In the genomic region with DNA sequence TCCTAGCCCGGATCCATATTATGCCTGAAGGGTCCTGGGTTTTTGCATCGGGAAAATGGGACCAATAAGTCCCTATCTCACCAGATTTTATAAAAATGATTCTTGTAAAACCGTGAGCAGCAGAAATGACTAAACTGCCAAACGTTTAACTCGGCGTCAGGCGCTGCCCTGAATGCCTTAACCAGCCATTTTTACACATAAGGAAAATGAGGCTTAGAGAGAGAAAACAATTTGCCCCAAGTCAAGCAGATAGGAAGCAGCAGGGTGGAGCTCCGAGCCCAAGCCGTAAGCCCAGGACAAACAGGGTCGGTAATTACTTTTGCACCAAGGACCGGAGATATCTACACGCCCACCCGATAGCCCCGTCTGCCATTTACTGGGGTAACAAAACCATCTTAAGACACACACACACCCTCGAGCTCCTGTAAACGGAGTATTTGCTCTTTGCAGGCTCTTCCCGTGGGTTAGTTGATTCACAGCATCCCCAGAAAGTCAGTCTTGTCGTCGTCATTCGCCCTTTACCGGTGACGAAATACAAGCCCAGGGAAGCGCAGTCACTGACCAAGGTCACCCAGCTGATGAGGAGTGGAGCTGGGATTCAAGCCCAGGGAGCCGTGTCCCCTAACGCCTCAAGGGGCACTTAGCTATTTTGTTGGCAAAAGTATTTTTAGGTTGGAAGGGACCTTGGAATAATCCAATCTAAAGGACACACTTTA, we compare ENCODE assay signal across 8 cellular contexts. TPM values are rescaled to one million over a fixed set of nuclear protein-coding genes. Genes with fewer than 3 reads are reported as not detected.
DNase-seq lines count a peak whose midpoint lies in the region; ATAC-seq and TF ChIP-seq lines count a peak whose summit lies in the region.

No MANE protein-coding gene starts in this region.

- POLR2A ChIA-PET in Panc1 (lab: Charles Lee), result interaction anchor here (1.8 kb wide), 1 partner anchor 17 kb away, joined by 6 read pairs; no protein-coding TSS in a partner anchor

- H3K4me3 ChIP-seq in left ventricle myocardium inferior, result peak overlapping the region; percentile 89
- peak overlapping the region; percentile 90 for H3K4me3 ChIP-seq in Panc1 (ENCODE audit: low read depth in 2 of 2, low read length in 2 of 2)
- peak overlapping the region; percentile 69 for H3K4me3 ChIP-seq in colonic mucosa
- peak overlapping the region; percentile 92 for H3K4me3 ChIP-seq in mononuclear cell (ENCODE audit: low read length)

- H3K27me3 ChIP-seq in left ventricle myocardium inferior (ENCODE audit: low read depth), result no peaks in the 10 kb centered on the region
- no peaks in the 10 kb centered on the region for H3K27me3 ChIP-seq in Panc1 (ENCODE audit: control insufficient read depth, insufficient read depth, low read length)
- no peaks in the 10 kb centered on the region for H3K27me3 ChIP-seq in colonic mucosa
- no peaks in the 10 kb centered on the region for H3K27me3 ChIP-seq in mononuclear cell (ENCODE audit: insufficient read depth, low read length)

- ATAC-seq in Panc1 (peak; percentile 7; the same call in 1 of the 2 replicates), HG03108 (IDR thresholded peaks at IDR 0.05; ENCODE audit: unreplicated experiment) (no peak), GM21447 (IDR thresholded peaks at IDR 0.05; ENCODE audit: unreplicated experiment) (no peak)

- in situ Hi-C loops in Panc1 (cut with HindIII; ENCODE audit: low pct_unique_long_range_greater_than_20kb, low sequenced_read_pairs), result no loop called here

- H3K9ac ChIP-seq in colonic mucosa (ENCODE audit: low read depth in 2 of 2, low read length in 2 of 2), result peak overlapping the region; percentile 91 to 99

- no peaks in the 10 kb centered on the region for H3K9me3 ChIP-seq in left ventricle myocardium inferior (replicated peaks)
- no peaks in the 10 kb centered on the region for H3K9me3 ChIP-seq in Panc1 (ENCODE audit: control insufficient read depth, insufficient read depth, low read depth, low read length)
- H3K9me3 ChIP-seq in colonic mucosa, result no peaks in the 10 kb centered on the region
- H3K9me3 ChIP-seq in mononuclear cell (ENCODE audit: low read depth, low read length), result no peaks in the 10 kb centered on the region

- TF ChIP-seq CTCF in left ventricle myocardium inferior (IDR thresholded peaks at IDR 0.05; ENCODE audit: borderline replicate concordance), result no peak
- no peak for TF ChIP-seq CTCF in Panc1 (IDR thresholded peaks at IDR 0.05)
- TF ChIP-seq CTCF in colonic mucosa (IDR thresholded peaks at IDR 0.05), result no peak

- H3K27ac ChIP-seq in left ventricle myocardium inferior (replicated peaks) (peak overlapping the region; percentile 92), Panc1 (ENCODE audit: low read length) (peak overlapping the region; percentile 97), colonic mucosa (peak overlapping the region; percentile 76)

- DNase-seq in left ventricle myocardium inferior (no peak), cardiac septum (ENCODE audit: low spot score) (no peak), Panc1 (ENCODE audit: low read depth, low spot score) (no peak), colonic mucosa (peak; percentile 50), NCI-H2029 treated with DMSO at 0.1 percent for 48 hours (lab: John Stamatoyannopoulos, UW) (no peak)

- intact Hi-C loops in left ventricle myocardium inferior (cut with micrococcal nuclease), result no loop called here
- intact Hi-C loops in cardiac septum (cut with DNase I), result no loop called here
- intact Hi-C loops in Panc1 (cut with micrococcal nuclease; ENCODE audit: unreplicated experiment), result no loop called here
- intact Hi-C loops in colonic mucosa (cut with DNase I), result no loop called here

- TSS peak; percentile 96 for BruUV-seq in Panc1 (replicated peaks; lab: Mats Ljungman, UMichigan)

- H3K36me3 ChIP-seq in left ventricle myocardium inferior (peaks cover 20% of the 10 kb centered on the region), Panc1 (ENCODE audit: control insufficient read depth, insufficient read depth, low read length) (peaks cover 6% of the 10 kb centered on the region; the same call in 1 of the 2 replicates), colonic mucosa (no peaks in the 10 kb centered on the region)

- CTCF ChIA-PET in Panc1 (lab: Charles Lee), result no interaction called here

- H3K4me1 ChIP-seq in left ventricle myocardium inferior (peaks cover 28% of the 10 kb centered on the region), Panc1 (ENCODE audit: control insufficient read depth, insufficient read depth, low read length) (no peaks in the 10 kb centered on the region; the same call in 1 of the 2 replicates), colonic mucosa (peaks cover 7% of the 10 kb centered on the region), mononuclear cell (ENCODE audit: insufficient read depth, low read length) (peaks cover 25% of the 10 kb centered on the region)

RNA-seq across cellular contexts. Expression of a gene that starts 16.0 kb away (rescaled TPM):
- 13.7 TPM for total RNA-seq in left ventricle myocardium inferior
- total RNA-seq in cardiac septum, result 15.4 TPM
- 19.5 TPM for total RNA-seq in Panc1 (2021; ENCODE audit: unreplicated experiment)
- polyA plus RNA-seq in Panc1 (2012; ENCODE audit: insufficient read length), result 18.0 TPM
- 10 to 100 TPM; 19.5 to 26.7 TPM for total RNA-seq in colonic mucosa
- total RNA-seq in mononuclear cell, result 17.0 TPM

RNA-seq across cellular contexts. Expression of a gene that starts 25.9 kb away (rescaled TPM):
- total RNA-seq in left ventricle myocardium inferior, result 97.7 TPM
- 91.2 TPM for total RNA-seq in cardiac septum
- total RNA-seq in Panc1 (2021; ENCODE audit: unreplicated experiment), result 97.2 TPM
- polyA plus RNA-seq in Panc1 (2012; ENCODE audit: insufficient read length), result 244 TPM
- 10 to 100 TPM; 48.5 to 82.6 TPM for total RNA-seq in colonic mucosa
- total RNA-seq in mononuclear cell, result 56.5 TPM

RNA-seq across cellular contexts. Expression of a gene that starts 46.9 kb away (rescaled TPM):
- total RNA-seq in left ventricle myocardium inferior, result 2.6 TPM
- 3.9 TPM for total RNA-seq in cardiac septum
- 8.7 TPM for total RNA-seq in Panc1 (2021; ENCODE audit: unreplicated experiment)
- polyA plus RNA-seq in Panc1 (2012; ENCODE audit: insufficient read length), result 11.3 TPM
- total RNA-seq in colonic mucosa, result 1 to 10 TPM; 2.9 to 4.3 TPM
- 1.5 TPM for total RNA-seq in mononuclear cell
